ENCODE assay signal across 1 cellular context in genomic region chr15:28987337-28987736, GRCh38.
TF ChIP-seq lines count a peak whose summit lies in the region.

No MANE protein-coding gene starts in this region.

TF ChIP-seq in GM23338, 12 proteins besides CTCF, POLR2A, EP300 and RAD21 (continued from another document):
- TF ChIP-seq ZNF462 (CRISPR knock-in tag; IDR thresholded peaks at IDR 0.05) (no peak), CREB1 (CRISPR knock-in tag; IDR thresholded peaks at IDR 0.05; ENCODE audit: low read depth) (no peak), NANOG (IDR thresholded peaks at IDR 0.05; ENCODE audit: borderline replicate concordance) (no peak), POLR2AphosphoS5 (IDR thresholded peaks at IDR 0.05; ENCODE audit: low read depth) (no peak), STAT1 (IDR thresholded peaks at IDR 0.05; ENCODE audit: unreplicated experiment) (no peak), JUNB (IDR thresholded peaks at IDR 0.05; ENCODE audit: unreplicated experiment) (no peak)
